Comparison of ENCODE assay signal across 14 cellular contexts in the genomic region with DNA sequence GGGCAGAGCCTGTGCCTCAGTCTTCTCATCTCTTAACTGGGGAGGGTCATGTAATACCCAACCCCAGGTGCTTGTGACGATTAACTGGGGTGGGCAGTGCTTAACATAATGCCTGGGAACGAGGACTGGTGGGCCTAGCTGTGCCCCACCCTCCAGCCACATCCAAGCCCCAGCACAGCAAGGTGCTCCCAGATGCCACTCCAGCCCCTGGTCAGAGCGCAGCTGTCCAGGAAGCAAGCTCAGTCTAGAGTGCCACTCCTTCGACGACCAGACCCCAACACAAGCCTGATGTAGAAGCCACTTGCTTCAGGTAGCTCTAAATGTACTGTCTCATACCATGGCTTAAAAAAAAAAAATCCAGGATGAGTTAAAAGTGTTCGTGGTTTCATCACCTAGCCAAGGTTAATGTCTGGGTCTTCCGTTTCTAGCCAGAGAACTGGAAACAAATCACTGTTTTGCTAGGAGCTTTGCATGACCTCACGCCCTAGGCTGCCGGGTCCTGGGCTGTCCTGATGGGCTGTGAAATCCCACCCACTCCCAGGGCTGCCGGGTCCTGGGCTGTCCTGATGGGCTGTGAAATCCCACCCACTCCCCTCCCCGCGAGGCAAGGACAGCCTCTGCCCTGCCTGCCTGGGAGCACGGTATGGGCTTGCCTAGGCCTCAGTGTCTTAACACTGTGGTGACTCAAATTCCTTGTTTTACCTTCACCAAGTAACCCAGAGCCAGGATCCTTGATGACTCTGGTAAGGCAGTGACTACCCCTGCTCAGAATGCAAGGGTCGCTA. TPM values are rescaled to one million over a fixed set of nuclear protein-coding genes. Genes with fewer than 3 reads are reported as not detected.
DNase-seq lines count a peak whose midpoint lies in the region; ATAC-seq, FAIRE-seq and TF ChIP-seq lines count a peak whose summit lies in the region.
"Had no signal": no experiment of that assay in that cellular context is flagged by ENCODE, and none has a peak within 500 bp of the region (broad histone marks: within the 10 kb centered on the region; RNA-seq: fewer than 3 reads in every experiment).

No MANE protein-coding gene starts in this region.

- H4K20me1 ChIP-seq in astrocyte (ENCODE audit: insufficient read depth, low read length) = no peaks in the 10 kb centered on the region

- H3K4me1 ChIP-seq in astrocyte (ENCODE audit: insufficient read depth, low read length) = peaks cover 6% of the 10 kb centered on the region

- DNase-seq in left ventricle myocardium superior = no peak
- DNase-seq in Right ventricle myocardium inferior (ENCODE audit: missing footprints) = no peak
- peak; percentile 22 for DNase-seq in astrocyte (ENCODE audit: low read depth)
- DNase-seq in iPS-NIHi7 (ENCODE audit: extremely low spot score) = peak; percentile 69
- no peak for DNase-seq in NCI-H1436 (lab: John Stamatoyannopoulos, UW)
- no peak for DNase-seq in stimulated activated naive B cell treated with anti-CD40 and anti-IgM and Interleukin-4, amounts not matched to agents 10 μg/mL and 1 μg/mL and 100 μg/mL, for 72 hours
- DNase-seq: CD4-positive, CD25-positive, alpha-beta regulatory T cell; head of caudate nucleus; naive B cell; NCI-H1105 had no signal

- H3K4me3 ChIP-seq in astrocyte (ENCODE audit: insufficient read depth, low read depth, low read length) = no peak overlapping the region
- H3K4me3 ChIP-seq: GM12878 had no signal

- no peaks in the 10 kb centered on the region for H3K27me3 Mint-ChIP-seq in astrocyte (ENCODE audit: low read depth, unreplicated experiment)
- no peaks in the 10 kb centered on the region for H3K27me3 Mint-ChIP-seq in stimulated activated naive B cell treated with anti-CD40 and anti-IgM and Interleukin-4, amounts not matched to agents 10 μg/mL and 1 μg/mL and 100 μg/mL, for 72 hours
- H3K27me3 Mint-ChIP-seq: CD4-positive, CD25-positive, alpha-beta regulatory T cell; naive B cell had no signal

- peak overlapping the region; percentile 32 for H3K9ac ChIP-seq in astrocyte (ENCODE audit: low read length)

- no peak for FAIRE-seq in astrocyte (lab: Jason Lieb, UNC)
- FAIRE-seq: GM12878 had no signal

- H3K27ac ChIP-seq in astrocyte (ENCODE audit: low read depth, low read length) = no peak overlapping the region

- no peak overlapping the region for H3K4me3 Mint-ChIP-seq in astrocyte (ENCODE audit: unreplicated experiment)
- H3K4me3 Mint-ChIP-seq in stimulated activated naive B cell treated with anti-CD40 and anti-IgM and Interleukin-4, amounts not matched to agents 10 μg/mL and 1 μg/mL and 100 μg/mL, for 72 hours = no peak overlapping the region
- H3K4me3 Mint-ChIP-seq: naive B cell had no signal

- peaks cover 13% of the 10 kb centered on the region for H3K36me3 Mint-ChIP-seq in astrocyte (ENCODE audit: low read depth, unreplicated experiment)
- H3K36me3 Mint-ChIP-seq in stimulated activated naive B cell treated with anti-CD40 and anti-IgM and Interleukin-4, amounts not matched to agents 10 μg/mL and 1 μg/mL and 100 μg/mL, for 72 hours = peaks cover 18 to 20% of the 10 kb centered on the region in 2 donors
- H3K36me3 Mint-ChIP-seq: naive B cell had no signal

- H3K79me2 ChIP-seq in astrocyte (ENCODE audit: insufficient read depth, low read length) = no peaks in the 10 kb centered on the region

- intact Hi-C loops in left ventricle myocardium superior (cut with micrococcal nuclease) = no loop called here
- intact Hi-C loops in Right ventricle myocardium inferior (cut with DNase I) = no loop called here

- H3K4me2 ChIP-seq in astrocyte (ENCODE audit: low read length) = peak overlapping the region; percentile 13

- no peak for TF ChIP-seq CTCF in astrocyte (IDR thresholded peaks at IDR 0.05; ENCODE audit: insufficient read depth, low read depth, low read length)

- H3K9me3 Mint-ChIP-seq in astrocyte (ENCODE audit: unreplicated experiment) = no peaks in the 10 kb centered on the region
- H3K9me3 Mint-ChIP-seq in stimulated activated naive B cell treated with anti-CD40 and anti-IgM and Interleukin-4, amounts not matched to agents 10 μg/mL and 1 μg/mL and 100 μg/mL, for 72 hours = no peaks in the 10 kb centered on the region
- H3K9me3 Mint-ChIP-seq: CD4-positive, CD25-positive, alpha-beta regulatory T cell; naive B cell had no signal

- ATAC-seq in left ventricle myocardium superior (peak; percentile 18), Right ventricle myocardium inferior (no peak), GM19328 (IDR thresholded peaks at IDR 0.05; ENCODE audit: unreplicated experiment) (no peak), GM18519 (IDR thresholded peaks at IDR 0.05; ENCODE audit: low FRiP score, unreplicated experiment) (no peak)
- ATAC-seq in stimulated activated naive B cell treated with anti-CD40 and anti-IgM and Interleukin-4, amounts not matched to agents 10 μg/mL and 1 μg/mL and 100 μg/mL, for 72 hours (replicated peaks) = no peak
- ATAC-seq: activated CD4-positive, CD25-positive, alpha-beta regulatory T cell treated with anti-CD3 and anti-CD28 coated beads, Interleukin-2, amount 50 U/mL, for 24 hours; GM12878 had no signal

- peaks cover 10% of the 10 kb centered on the region for H3K4me1 Mint-ChIP-seq in astrocyte (ENCODE audit: low read depth, unreplicated experiment)
- H3K4me1 Mint-ChIP-seq in stimulated activated naive B cell treated with anti-CD40 and anti-IgM and Interleukin-4, amounts not matched to agents 10 μg/mL and 1 μg/mL and 100 μg/mL, for 72 hours = peaks cover 0 to 8% of the 10 kb centered on the region in 2 donors

- no peaks in the 10 kb centered on the region for H3K9me3 ChIP-seq in astrocyte (ENCODE audit: insufficient read depth, low read depth, low read length)

- H3K27me3 ChIP-seq in astrocyte (ENCODE audit: insufficient read depth, low read length) = no peaks in the 10 kb centered on the region

- H2AFZ ChIP-seq in astrocyte (ENCODE audit: low read depth, low read length) = no peak overlapping the region

- peak overlapping the region; percentile 80 for H3K27ac Mint-ChIP-seq in astrocyte (ENCODE audit: unreplicated experiment)
- H3K27ac Mint-ChIP-seq in stimulated activated naive B cell treated with anti-CD40 and anti-IgM and Interleukin-4, amounts not matched to agents 10 μg/mL and 1 μg/mL and 100 μg/mL, for 72 hours = no peak overlapping the region
- H3K27ac Mint-ChIP-seq: CD4-positive, CD25-positive, alpha-beta regulatory T cell; naive B cell had no signal

- H3K36me3 ChIP-seq in astrocyte (ENCODE audit: insufficient read depth, low read length) = peaks cover 7% of the 10 kb centered on the region

RNA-seq across cellular contexts. Expression of gene MIEF2, which starts 7.7 kb away (rescaled TPM):
- total RNA-seq in left ventricle myocardium superior (32.2 TPM), Right ventricle myocardium inferior (31.3 TPM), astrocyte (11.6 and 14.1 TPM in 2 replicates)

RNA-seq across cellular contexts. Expression of gene FLII, which starts 9.6 kb away (rescaled TPM):
- total RNA-seq in left ventricle myocardium superior (292 TPM), Right ventricle myocardium inferior (299 TPM), astrocyte (227 and 257 TPM in 2 replicates)

RNA-seq across cellular contexts. Expression of gene LLGL1, which starts 42.7 kb away (rescaled TPM):
- total RNA-seq in left ventricle myocardium superior (9.0 TPM), Right ventricle myocardium inferior (8.4 TPM), astrocyte (43.5 and 44.6 TPM in 2 replicates)

RNA-seq across cellular contexts. Expression of gene TOP3A, which starts 46.7 kb away (rescaled TPM):
- 10.3 TPM for total RNA-seq in left ventricle myocardium superior
- 10.4 TPM for total RNA-seq in Right ventricle myocardium inferior
- 28.8 and 31.0 TPM in 2 replicates for total RNA-seq in astrocyte

RNA-seq across cellular contexts. Expression of gene SMCR8, which starts 47.0 kb away (rescaled TPM):
- total RNA-seq in left ventricle myocardium superior (13.1 TPM), Right ventricle myocardium inferior (11.8 TPM), astrocyte (20.3 and 20.4 TPM in 2 replicates)

Comparison
In these comparisons a context has a peak if more than half of its experiments do, and no peak if none do; other contexts are left out.
1. DNase-seq: peak in astrocyte (single experiment) and iPS-NIHi7 (single experiment); none in left ventricle myocardium superior (single experiment), Right ventricle myocardium inferior (single experiment), NCI-H1436 (single experiment) and stimulated activated naive B cell treated with anti-CD40 and anti-IgM and Interleukin-4, amounts not matched to agents 10 μg/mL and 1 μg/mL and 100 μg/mL, for 72 hours (single experiment).